1 cellular context compared by ENCODE assay signal in genomic region chr2:187338679-187339121, GRCh38.
TF ChIP-seq lines count a peak whose summit lies in the region.

No MANE protein-coding gene starts in this region.

TF ChIP-seq in WTC11, 78 proteins besides CTCF, POLR2A, EP300 and RAD21 (continued from another document):
- TF ChIP-seq ZNF532 (CRISPR knock-in tag; IDR thresholded peaks at IDR 0.05; ENCODE audit: borderline replicate concordance) (no peak), FOXP4 (CRISPR knock-in tag; IDR thresholded peaks at IDR 0.05) (no peak), NFE2L1 (CRISPR knock-in tag; IDR thresholded peaks at IDR 0.05) (no peak), EMX1 (CRISPR knock-in tag; IDR thresholded peaks at IDR 0.05) (no peak), MYBL2 (CRISPR knock-in tag; IDR thresholded peaks at IDR 0.05) (no peak), PRDM15 (CRISPR knock-in tag; IDR thresholded peaks at IDR 0.05) (no peak), MAX (CRISPR knock-in tag; IDR thresholded peaks at IDR 0.05) (no peak)
